In the genomic region with DNA sequence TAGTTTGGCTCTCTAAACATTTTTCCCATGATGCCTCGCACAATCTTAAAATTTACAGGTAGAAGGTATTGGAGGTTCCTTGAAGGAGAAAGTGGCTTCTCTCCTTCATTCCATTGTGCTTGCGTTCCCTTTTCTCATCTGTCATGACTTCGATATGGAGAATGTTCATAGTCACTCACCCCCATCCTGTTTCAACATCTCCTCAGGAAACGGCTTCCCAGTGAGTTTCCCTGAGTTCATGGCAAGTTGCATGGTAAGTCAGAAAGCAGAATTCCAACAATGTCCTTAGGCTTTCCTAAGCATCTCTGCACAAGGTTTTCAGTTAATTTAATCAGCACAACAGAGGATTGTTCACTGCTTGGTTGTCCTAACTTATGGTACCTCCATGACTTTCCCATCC, we compare ENCODE assay signal across 18 cellular contexts.
DNase-seq lines count a peak whose midpoint lies in the region; ATAC-seq and TF ChIP-seq lines count a peak whose summit lies in the region.
"Had no signal": no experiment of that assay in that cellular context is flagged by ENCODE, and none has a peak within 500 bp of the region (broad histone marks: within the 10 kb centered on the region; RNA-seq: fewer than 3 reads in every experiment).

No MANE protein-coding gene starts in this region.

- no peaks in the 10 kb centered on the region for H3K36me3 ChIP-seq in GM23338 (ENCODE audit: insufficient read depth)
- no peaks in the 10 kb centered on the region for H3K36me3 ChIP-seq in SK-N-MC (ENCODE audit: insufficient read depth, low read length)
- H3K36me3 ChIP-seq in fibroblast of lung (ENCODE audit: control insufficient read depth, insufficient read depth, low read length) = no peaks in the 10 kb centered on the region
- H3K36me3 ChIP-seq: tibial artery had no signal

- no peaks in the 10 kb centered on the region for H3K79me2 ChIP-seq in GM23338 (replicated peaks; ENCODE audit: insufficient read depth)
- no peaks in the 10 kb centered on the region for H3K79me2 ChIP-seq in fibroblast of lung (ENCODE audit: control insufficient read depth, insufficient read depth, low read length)

- H4K20me1 ChIP-seq in GM23338 (replicated peaks; ENCODE audit: insufficient read depth) (no peaks in the 10 kb centered on the region), fibroblast of lung (ENCODE audit: control insufficient read depth, extremely low read depth, insufficient read depth, low read length) (no peaks in the 10 kb centered on the region)

- DNase-seq in GM23338 (ENCODE audit: low spot score) (peak; percentile 11), SK-N-MC (ENCODE audit: low read depth, low spot score) (peak; percentile 34), fibroblast of lung (ENCODE audit: low read depth in 2 of 2) (peak; percentile 75 to 82), smooth muscle cell of the brain vasculature (ENCODE audit: low read depth, low spot score) (peak; percentile 40), medulla oblongata (ENCODE audit: extremely low spot score) (no peak), midbrain (lab: John Stamatoyannopoulos, UW) (no peak)
- DNase-seq: activated CD4-positive, CD25-positive, alpha-beta regulatory T cell treated with anti-CD3 and anti-CD28 coated beads, Interleukin-2, amount 50 U/mL, for 72 hours; activated T-cell treated with anti-CD3 and anti-CD28 coated beads for 4 hours; caudate nucleus; CD4-positive, CD25-positive, alpha-beta regulatory T cell; DMS79; NCI-H82; RPMI8226; small intestine; tibial artery had no signal

- H3K4me1 Mint-ChIP-seq in GM23338 = peaks cover 4% of the 10 kb centered on the region; the same call in 2 of the 3 replicates
- H3K4me1 Mint-ChIP-seq: activated naive CD4-positive, alpha-beta T cell treated with anti-CD3 and anti-CD28 coated beads, Interleukin-2, amount 50 U/mL, for 24 hours; CD4-positive, CD25-positive, alpha-beta regulatory T cell; IgD-negative memory B cell had no signal

- H3K4me2 ChIP-seq in GM23338 (no peak overlapping the region), fibroblast of lung (ENCODE audit: extremely low read depth, insufficient read depth, low read length) (no peak overlapping the region)

- H3K9me3 ChIP-seq in SK-N-MC (ENCODE audit: low read depth, low read length) (no peaks in the 10 kb centered on the region), fibroblast of lung (ENCODE audit: control insufficient read depth, insufficient read depth, low read depth, low read length) (no peaks in the 10 kb centered on the region)
- H3K9me3 ChIP-seq: tibial artery had no signal

- no peak overlapping the region for H3K4me3 ChIP-seq in GM23338
- no peak overlapping the region for H3K4me3 ChIP-seq in SK-N-MC
- H3K4me3 ChIP-seq in fibroblast of lung (replicated peaks in 1 of 4; ENCODE audit: control extremely low read depth in 1 of 4, insufficient read depth in 1 of 4, low read depth in 3 of 4, low read length in 4 of 4) = no peak overlapping the region
- H3K4me3 ChIP-seq: tibial artery had no signal

- H3K27me3 ChIP-seq in GM23338 (ENCODE audit: insufficient read depth) (no peaks in the 10 kb centered on the region), fibroblast of lung (ENCODE audit: control insufficient read depth, insufficient read depth, low read length) (no peaks in the 10 kb centered on the region)
- H3K27me3 ChIP-seq: tibial artery had no signal

- no peak for ATAC-seq in GM23338
- no peak for ATAC-seq in HG03520 (IDR thresholded peaks at IDR 0.05; ENCODE audit: unreplicated experiment)

- no peak for TF ChIP-seq CTCF in GM23338 (conservative IDR thresholded peaks at IDR 0.05; ENCODE audit: low read depth in 2 of 2)
- no peak for TF ChIP-seq CTCF in fibroblast of lung (conservative IDR thresholded peaks at IDR 0.05 in 1 of 2, IDR thresholded peaks at IDR 0.05 in 1 of 2; ENCODE audit: low read depth in 1 of 2, low read length in 2 of 2)

- H3K9me2 ChIP-seq in GM23338 (ENCODE audit: insufficient read depth) = no peaks in the 10 kb centered on the region

- H3K36me3 Mint-ChIP-seq in GM23338 (ENCODE audit: low read depth) = no peaks in the 10 kb centered on the region
- H3K36me3 Mint-ChIP-seq: activated naive CD4-positive, alpha-beta T cell treated with anti-CD3 and anti-CD28 coated beads, Interleukin-2, amount 50 U/mL, for 24 hours; CD4-positive, CD25-positive, alpha-beta regulatory T cell; IgD-negative memory B cell had no signal

- no peaks in the 10 kb centered on the region for H3F3A ChIP-seq in GM23338 (replicated peaks; ENCODE audit: low read depth)

- H3K9ac ChIP-seq in SK-N-MC (ENCODE audit: insufficient read length) (no peak overlapping the region), fibroblast of lung (ENCODE audit: insufficient read depth, low read length) (no peak overlapping the region)

- peak overlapping the region; percentile 6; the same call in 1 of the 2 replicates for H2AFZ ChIP-seq in GM23338
- H2AFZ ChIP-seq in fibroblast of lung (ENCODE audit: low read length) = no peak overlapping the region

- H3K27ac ChIP-seq in GM23338 (ENCODE audit: low read depth) (no peak overlapping the region), SK-N-MC (no peak overlapping the region), fibroblast of lung (ENCODE audit: insufficient read depth, low read length) (no peak overlapping the region)
- H3K27ac ChIP-seq: tibial artery had no signal

- no peaks in the 10 kb centered on the region for H3K27me3 Mint-ChIP-seq in GM23338 (ENCODE audit: insufficient read depth, low read depth, poor library complexity)
- H3K27me3 Mint-ChIP-seq: activated naive CD4-positive, alpha-beta T cell treated with anti-CD3 and anti-CD28 coated beads, Interleukin-2, amount 50 U/mL, for 24 hours; CD4-positive, CD25-positive, alpha-beta regulatory T cell; IgD-negative memory B cell had no signal

- H3K4me3 Mint-ChIP-seq in GM23338 = no peak overlapping the region
- H3K4me3 Mint-ChIP-seq: activated naive CD4-positive, alpha-beta T cell treated with anti-CD3 and anti-CD28 coated beads, Interleukin-2, amount 50 U/mL, for 24 hours; CD4-positive, CD25-positive, alpha-beta regulatory T cell; IgD-negative memory B cell had no signal

- H3K27ac Mint-ChIP-seq in GM23338 = no peak overlapping the region
- H3K27ac Mint-ChIP-seq: activated naive CD4-positive, alpha-beta T cell treated with anti-CD3 and anti-CD28 coated beads, Interleukin-2, amount 50 U/mL, for 24 hours; CD4-positive, CD25-positive, alpha-beta regulatory T cell; IgD-negative memory B cell had no signal

- H3K4me1 ChIP-seq in GM23338 (ENCODE audit: insufficient read depth) (no peaks in the 10 kb centered on the region), fibroblast of lung (ENCODE audit: control insufficient read depth, extremely low read depth, insufficient read depth, low read length) (peaks cover 2% of the 10 kb centered on the region)
- H3K4me1 ChIP-seq: tibial artery had no signal

- H3K9me3 Mint-ChIP-seq in GM23338 = no peaks in the 10 kb centered on the region
- H3K9me3 Mint-ChIP-seq: activated naive CD4-positive, alpha-beta T cell treated with anti-CD3 and anti-CD28 coated beads, Interleukin-2, amount 50 U/mL, for 24 hours had no signal

Comparison
In these comparisons a context has a peak if more than half of its experiments do, and no peak if none do; other contexts are left out.
1. DNase-seq: peak in GM23338 (single experiment), SK-N-MC (single experiment), fibroblast of lung (2 of 2) and smooth muscle cell of the brain vasculature (single experiment); none in medulla oblongata (single experiment) and midbrain (single experiment).